ENCODE assay signal across 19 cellular contexts in the genomic region with DNA sequence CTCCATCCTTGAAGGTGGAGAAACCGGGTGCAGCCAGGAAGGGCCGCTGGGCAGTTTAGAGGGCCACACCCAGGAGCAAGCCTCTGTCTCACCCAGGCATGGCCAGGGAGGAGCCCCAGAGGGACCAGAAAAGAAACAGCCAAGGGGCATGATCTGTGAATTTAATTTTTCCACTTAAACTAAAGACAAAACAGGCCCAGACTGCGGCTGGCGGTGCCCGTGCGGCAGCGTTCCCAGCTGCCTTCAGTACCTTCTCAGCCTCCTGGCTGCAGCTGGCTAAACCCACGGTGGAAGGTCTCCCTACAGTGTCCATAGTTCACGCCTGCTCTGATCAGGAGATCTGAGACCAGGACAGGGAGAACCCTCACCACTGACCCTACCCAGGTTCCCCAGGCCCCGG. TPM values are rescaled to one million over a fixed set of nuclear protein-coding genes. Genes with fewer than 3 reads are reported as not detected.
DNase-seq lines count a peak whose midpoint lies in the region; ATAC-seq and TF ChIP-seq lines count a peak whose summit lies in the region.
"Had no signal": no experiment of that assay in that cellular context is flagged by ENCODE, and none has a peak within 500 bp of the region (broad histone marks: within the 10 kb centered on the region; RNA-seq: fewer than 3 reads in every experiment).

No MANE protein-coding gene starts in this region.

- ATAC-seq in left ventricle myocardium superior: no peak

- peaks cover 100% of the 10 kb centered on the region for H3K27me3 ChIP-seq in left ventricle myocardium inferior (ENCODE audit: low read depth)

- H3K9me3 ChIP-seq in left ventricle myocardium inferior (replicated peaks): no peaks in the 10 kb centered on the region
- H3K9me3 ChIP-seq: HAP-1 had no signal

- DNase-seq in NCI-H82 (lab: John Stamatoyannopoulos, UW) (peak; percentile 26), NCI-H82 treated with DMSO at 0.1 percent for 48 hours (lab: John Stamatoyannopoulos, UW; ENCODE audit: unreplicated experiment) (no peak), left ventricle myocardium superior (peak; percentile 13), left ventricle myocardium inferior (no peak), left kidney (ENCODE audit: low read depth, low spot score) (peak; percentile 57), NCI-H1694 (lab: John Stamatoyannopoulos, UW) (no peak), NCI-H146 (lab: John Stamatoyannopoulos, UW) (no peak), NK-92 (lab: John Stamatoyannopoulos, UW; ENCODE audit: unreplicated experiment) (no peak)
- DNase-seq: Calu3; CD4-positive, alpha-beta memory T cell; DMS53; NCI-H2029; NCI-H2171; NCI-H446 had no signal

- TF ChIP-seq CTCF in left ventricle myocardium inferior (IDR thresholded peaks at IDR 0.05; ENCODE audit: borderline replicate concordance): no peak

- intact Hi-C loops in left ventricle myocardium superior (cut with micrococcal nuclease): no loop called here
- intact Hi-C loops in left ventricle myocardium inferior (cut with micrococcal nuclease): no loop called here

- H3K4me1 ChIP-seq in left ventricle myocardium inferior: peaks cover 58% of the 10 kb centered on the region
- H3K4me1 ChIP-seq: HAP-1 had no signal

- no peak overlapping the region for H3K4me3 ChIP-seq in left ventricle myocardium inferior
- H3K4me3 ChIP-seq: HAP-1 had no signal

- no peak overlapping the region for H3K27ac ChIP-seq in left ventricle myocardium inferior (replicated peaks)
- H3K27ac ChIP-seq: 22Rv1 had no signal

- H3K36me3 ChIP-seq in left ventricle myocardium inferior: no peaks in the 10 kb centered on the region
- H3K36me3 ChIP-seq: HAP-1 had no signal

RNA-seq across cellular contexts. Expression of a gene that starts 12.9 kb away (rescaled TPM):
- not detected for total RNA-seq in left ventricle myocardium superior
- not detected for total RNA-seq in left ventricle myocardium inferior
- total RNA-seq: B cell; Calu3; CD4-positive, alpha-beta memory T cell; HT1080; LHCN-M2 had no signal

Comparison
In these comparisons a context has a peak if more than half of its experiments do, and no peak if none do; other contexts are left out.
1. DNase-seq: peak in NCI-H82 (single experiment), left ventricle myocardium superior (single experiment) and left kidney (single experiment); none in NCI-H82 treated with DMSO at 0.1 percent for 48 hours (single experiment), left ventricle myocardium inferior (single experiment), NCI-H1694 (single experiment), NCI-H146 (single experiment) and NK-92 (single experiment).